8 cellular contexts compared by ENCODE assay signal in the genomic region with DNA sequence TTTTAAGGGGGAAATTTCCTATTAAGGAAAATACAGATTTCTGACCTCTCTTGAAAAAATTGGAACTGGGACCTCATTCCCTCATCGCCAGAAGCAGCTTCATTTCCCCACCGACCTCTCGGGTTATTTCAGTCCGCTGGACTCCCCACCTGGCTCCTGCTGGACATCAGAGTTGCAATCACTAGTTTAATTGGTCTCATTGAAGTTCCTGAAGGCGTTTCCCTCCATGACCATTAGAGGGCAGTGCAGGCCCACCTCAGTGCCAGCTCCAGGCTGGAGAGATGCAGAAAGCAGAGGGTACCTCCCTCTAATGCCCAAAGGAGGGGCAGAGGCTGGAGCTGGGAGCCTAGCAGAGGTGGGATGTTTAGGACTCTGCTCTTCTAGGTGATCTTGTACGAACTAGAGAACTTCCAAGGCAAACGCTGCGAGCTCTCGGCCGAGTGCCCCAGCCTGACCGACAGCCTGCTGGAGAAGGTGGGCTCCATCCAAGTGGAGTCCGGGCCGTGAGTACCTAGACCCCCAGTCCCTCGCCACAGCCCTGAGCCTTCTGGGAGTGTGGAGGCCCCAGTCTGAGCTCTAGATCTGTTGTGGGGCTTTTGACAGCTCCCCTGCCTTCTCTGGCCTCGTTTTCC.
DNase-seq lines count a peak whose midpoint lies in the region; ATAC-seq lines count a peak whose summit lies in the region.

No MANE protein-coding gene starts in this region.

- ATAC-seq in HG03045 (IDR thresholded peaks at IDR 0.05; ENCODE audit: unreplicated experiment), result no peak

- DNase-seq in COR-L47 (lab: John Stamatoyannopoulos, UW) (peak; percentile 63), KBM-7 (peak; percentile 55), SHP77 (lab: John Stamatoyannopoulos, UW) (peak; percentile 58 to 62), glomerular visceral epithelial cell (ENCODE audit: extremely low spot score) (peak; percentile 54), pons (ENCODE audit: low spot score) (peak; percentile 55), cortex of kidney (lab: John Stamatoyannopoulos, UW) (no peak)
- peak; percentile 10 to 30 (median 22) for DNase-seq in activated naive CD4-positive, alpha-beta T cell (lab: John Stamatoyannopoulos, UW)

- in situ Hi-C loops in KBM-7 (cut with MboI; ENCODE audit: low pct_unique_long_range_greater_than_20kb, low sequenced_read_pairs), result no loop called here
